20 cellular contexts compared by ENCODE assay signal in the genomic region with DNA sequence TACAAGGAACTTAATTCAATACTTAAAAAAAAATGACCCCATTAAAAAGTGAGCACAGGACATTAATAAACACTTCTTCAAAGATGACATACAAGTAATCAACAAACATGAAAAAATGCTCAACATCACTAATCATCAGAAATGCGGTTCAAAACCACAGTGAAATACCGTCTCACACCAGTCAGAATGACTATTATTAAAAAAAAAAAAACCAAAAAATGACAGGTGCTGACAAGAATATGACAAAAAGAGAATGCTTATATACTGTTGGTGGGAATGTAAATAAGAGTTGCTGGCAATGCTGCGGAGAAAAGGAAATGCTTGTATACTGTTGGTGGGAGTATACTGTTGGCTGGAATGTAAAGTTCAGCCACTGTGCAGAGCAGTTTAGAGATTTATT.
"Had no signal": no experiment of that assay in that cellular context is flagged by ENCODE, and none has a peak within 500 bp of the region (broad histone marks: within the 10 kb centered on the region; RNA-seq: fewer than 3 reads in every experiment).

No MANE protein-coding gene starts in this region.

- ATAC-seq: activated CD4-positive, CD25-positive, alpha-beta regulatory T cell treated with anti-CD3 and anti-CD28 coated beads, Interleukin-2, amount 50 U/mL, for 24 hours had no signal

- H3K27me3 Mint-ChIP-seq: activated naive CD4-positive, alpha-beta T cell treated with anti-CD3 and anti-CD28 coated beads, Interleukin-2, amount 50 U/mL, for 24 hours had no signal

- H3K4me3 Mint-ChIP-seq: activated naive CD4-positive, alpha-beta T cell treated with anti-CD3 and anti-CD28 coated beads, Interleukin-2, amount 50 U/mL, for 24 hours; T-helper 1 cell treated with Interleukin-12 subunit alpha and Interleukin-12 subunit beta and Interleukin-4 antibody, amounts not matched to agents 30 μg/mL and 1 μg/mL, for 36 hours had no signal

- H3K4me3 ChIP-seq: cardiac muscle cell, PC-9 had no signal

- H3K27ac ChIP-seq: brain microvascular endothelial cell, cardiac muscle cell, PC-9 had no signal

- H3K36me3 ChIP-seq: brain microvascular endothelial cell, cardiac muscle cell had no signal

- DNase-seq: activated CD4-positive, alpha-beta T cell treated with anti-CD3 and anti-CD28 coated beads for 48 hours; activated CD4-positive, alpha-beta T cell treated with anti-CD3 and anti-CD28 coated beads, Interleukin-2, amount 50 U/mL, for 48 hours; activated CD8-positive, alpha-beta memory T cell treated with anti-CD3 and anti-CD28 coated beads, Interleukin-2, amount 50 U/mL, for 48 hours; activated effector memory CD4-positive, alpha-beta T cell treated with Interleukin-2 at 50 U/mL for 16 hours; activated naive CD4-positive, alpha-beta T cell; activated T-cell treated with anti-CD3 and anti-CD28 coated beads, Interleukin-2, amount 50 U/mL, for 1 hour; brain microvascular endothelial cell; MM.1S; NCI-H1105; NCI-H1436; NCI-H187; NCI-H2081; NCI-H510A treated with DMSO at 0.1 percent for 48 hours; NCI-H69; PC-9; SHP77 treated with DMSO at 0.1 percent for 48 hours had no signal

- H3K27me3 ChIP-seq: brain microvascular endothelial cell, cardiac muscle cell had no signal

- H2AFZ ChIP-seq: PC-9 had no signal

- H3K9me3 Mint-ChIP-seq: activated naive CD4-positive, alpha-beta T cell treated with anti-CD3 and anti-CD28 coated beads, Interleukin-2, amount 50 U/mL, for 24 hours had no signal

- H3K4me2 ChIP-seq: PC-9 had no signal
